Comparison of ENCODE assay signal across 8 cellular contexts in the genomic region with DNA sequence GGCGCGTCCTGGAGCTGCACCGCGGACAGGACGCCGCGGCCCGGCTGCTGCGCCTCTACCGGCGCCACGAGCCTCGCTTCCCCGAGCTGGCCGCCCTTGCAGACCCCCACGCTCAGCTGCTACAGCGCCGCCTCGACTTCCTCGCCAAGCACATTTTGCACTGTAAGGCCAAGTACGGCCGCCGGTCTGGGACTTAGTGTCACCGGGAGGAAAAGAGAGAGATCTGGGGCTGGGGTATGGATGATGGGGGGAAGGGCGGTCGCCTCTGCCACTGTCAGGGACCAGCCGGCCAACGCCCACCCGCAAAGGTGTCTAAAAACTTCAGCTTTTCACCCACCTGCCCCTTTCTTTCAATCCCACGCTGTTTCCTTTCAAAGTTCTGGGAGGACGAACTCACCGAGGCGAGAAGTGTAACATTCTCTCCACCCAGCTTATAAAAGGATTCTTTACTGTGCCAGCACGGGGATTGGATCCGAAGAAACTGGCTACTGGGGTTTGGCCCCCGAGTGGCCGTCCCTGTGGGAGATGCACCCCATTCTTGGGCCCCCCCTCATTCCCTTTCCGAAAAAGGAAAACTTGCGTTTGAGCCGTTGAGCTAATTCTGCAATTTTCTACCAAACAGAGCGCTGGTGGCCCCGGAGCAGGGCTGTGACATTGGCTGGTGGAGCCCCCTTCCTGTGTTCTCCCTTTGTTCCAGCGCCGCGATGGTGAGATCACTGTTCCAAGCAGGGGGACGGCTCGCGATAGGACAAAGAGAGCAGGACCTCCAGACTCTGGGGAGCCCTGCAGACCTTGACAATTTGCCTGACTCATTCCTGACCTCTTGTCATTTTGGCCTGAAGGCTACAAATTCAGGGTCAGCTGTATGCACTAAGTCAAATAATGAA.
A peak's percentile ranks its signal among the peaks of the same experiment; 100 is the strongest.
DNase-seq lines count a peak whose midpoint lies in the region; ATAC-seq lines count a peak whose summit lies in the region.

No MANE protein-coding gene starts in this region.

- H3K27ac ChIP-seq in substantia nigra (ENCODE audit: low read depth, low read length, poor library complexity, severe bottlenecking): peak overlapping the region; percentile 30

- peak; percentile 6 for ATAC-seq in GM21717 (IDR thresholded peaks at IDR 0.05; ENCODE audit: unreplicated experiment)
- no peak for ATAC-seq in HG02623 (IDR thresholded peaks at IDR 0.05; ENCODE audit: unreplicated experiment)

- peak; percentile 69 for DNase-seq in DMS114 treated with DMSO at 0.1 percent for 48 hours (lab: John Stamatoyannopoulos, UW; ENCODE audit: unreplicated experiment)
- DNase-seq in NCI-H748 (lab: John Stamatoyannopoulos, UW; ENCODE audit: unreplicated experiment): peak; percentile 80
- DNase-seq in cerebellar cortex (ENCODE audit: low spot score): peak; percentile 59
- DNase-seq in left kidney (ENCODE audit: low read depth, low spot score): peak; percentile 88
- peak in 31 of 49 donors; percentile 2 to 59 (median 30) for DNase-seq in substantia nigra (lab: John Stamatoyannopoulos, UW)
- DNase-seq in OCI-M2 (lab: John Stamatoyannopoulos, UW; ENCODE audit: unreplicated experiment): no peak
